In genomic region chr17:81927653-81928496, GRCh38 we compare ENCODE assay signal across 8 cellular contexts. TPM values are rescaled to one million over a fixed set of nuclear protein-coding genes. Genes with fewer than 3 reads are reported as not detected.
DNase-seq lines count a peak whose midpoint lies in the region; ATAC-seq and TF ChIP-seq lines count a peak whose summit lies in the region.

TSS of gene MAFG (minus strand) at chr17:81927735. CDS start at chr17:81923185, 4,550 bp downstream.

- H3K9ac ChIP-seq in BLaER1 treated with 17β-estradiol and CSF1 and Interleukin-3, amounts not matched to agents 10 nM and 100 nM, result peak within 1 kb of the TSS; percentile 89 to 99 (median 96)
- peak within 1 kb of the TSS; percentile 55 to 86 for H3K9ac ChIP-seq in liver (ENCODE audit: low read depth in 1 of 2, low read length in 2 of 2)

- no peak for TF ChIP-seq CTCF in liver (IDR thresholded peaks at IDR 0.05; ENCODE audit: low read depth, low read length, missing input control)

- H3K36me3 ChIP-seq in BLaER1 treated with 17β-estradiol and CSF1 and Interleukin-3, amounts not matched to agents 10 nM and 100 nM, result peaks cover under 1 to 6% (median 1%) of the 10 kb centered on the region in 11 experiments; a peak in 20 of 22 replicates
- no peaks in the 10 kb centered on the region for H3K36me3 ChIP-seq in liver (ENCODE audit: control insufficient read depth in 4 of 4, insufficient read depth in 3 of 4, low read depth in 1 of 4, low read length in 3 of 4)

- H3K4me2 ChIP-seq in BLaER1 treated with 17β-estradiol and CSF1 and Interleukin-3, amounts not matched to agents 10 nM and 100 nM, result peak within 1 kb of the TSS; percentile 98 to 100 (median 100)

- peak within 1 kb of the TSS; percentile 91 to 99 (median 94) for H3K4me3 ChIP-seq in BLaER1 treated with 17β-estradiol and CSF1 and Interleukin-3, amounts not matched to agents 10 nM and 100 nM
- peak within 1 kb of the TSS; percentile 63 to 93 (median 75) for H3K4me3 ChIP-seq in liver (ENCODE audit: low read depth in 1 of 3, low read length in 3 of 3)

- 1% methylated on average over 94 of the region's 94 CpGs for WGBS in liver

- peak; percentile 86 for DNase-seq in NCI-H748 treated with DMSO at 0.1 percent for 48 hours (lab: John Stamatoyannopoulos, UW)
- DNase-seq in activated CD4-positive, alpha-beta T cell treated with anti-CD3 and anti-CD28 coated beads, Interleukin-2, amount 50 U/mL, for 24 hours (ENCODE audit: low read depth in 1 of 2, low spot score in 1 of 2), result peak; percentile 78 to 84
- DNase-seq in dermis blood vessel endothelial cell, result peak; percentile 97
- peak; percentile 88 for DNase-seq in stimulated activated CD4-positive, alpha-beta T cell treated with anti-CD3 and anti-CD28 coated beads, Interleukin-4, amount 100 ng/mL, for 24 hours

- H3K4me1 ChIP-seq in BLaER1 treated with 17β-estradiol and CSF1 and Interleukin-3, amounts not matched to agents 10 nM and 100 nM, result peaks cover 53 to 84% (median 77%) of the 10 kb centered on the region in 10 experiments
- H3K4me1 ChIP-seq in liver (ENCODE audit: control insufficient read depth in 4 of 4, insufficient read depth in 4 of 4, low read length in 3 of 4), result peaks cover 24 to 63% (median 39%) of the 10 kb centered on the region in 4 donors

- peaks cover 15 to 24% (median 19%) of the 10 kb centered on the region in 11 experiments for H3K27me3 ChIP-seq in BLaER1 treated with 17β-estradiol and CSF1 and Interleukin-3, amounts not matched to agents 10 nM and 100 nM
- no peaks in the 10 kb centered on the region for H3K27me3 ChIP-seq in liver (ENCODE audit: control insufficient read depth in 4 of 4, insufficient read depth in 4 of 4, low read length in 3 of 4)

- no peaks in the 10 kb centered on the region for H3K9me3 ChIP-seq in BLaER1 treated with 17β-estradiol and CSF1 and Interleukin-3, amounts not matched to agents 10 nM and 100 nM (replicated peaks in 1 of 11)
- no peaks in the 10 kb centered on the region for H3K9me3 ChIP-seq in liver (ENCODE audit: control insufficient read depth in 4 of 4, low read length in 3 of 4)

- peaks cover 10 to 72% (median 34%) of the 10 kb centered on the region in 11 experiments; a peak in 18 of 22 replicates for H4K20me1 ChIP-seq in BLaER1 treated with 17β-estradiol and CSF1 and Interleukin-3, amounts not matched to agents 10 nM and 100 nM

- ATAC-seq in GM19328 (IDR thresholded peaks at IDR 0.05; ENCODE audit: unreplicated experiment) (peak; percentile 53), HG03565 (IDR thresholded peaks at IDR 0.05; ENCODE audit: unreplicated experiment) (peak; percentile 55)

- H3K27ac ChIP-seq in BLaER1 treated with 17β-estradiol and CSF1 and Interleukin-3, amounts not matched to agents 10 nM and 100 nM, result peak within 1 kb of the TSS; percentile 88 to 99 (median 98)
- H3K27ac ChIP-seq in liver (ENCODE audit: low read depth in 1 of 2, low read length in 2 of 2), result peak within 1 kb of the TSS; percentile 91 to 96

- no peak for TF ChIP-seq RAD21 in liver (IDR thresholded peaks at IDR 0.05)

TF ChIP-seq in liver, 16 proteins besides CTCF, POLR2A, EP300 and RAD21:
- TF ChIP-seq SP1 (IDR thresholded peaks at IDR 0.05) (no peak), REST (IDR thresholded peaks at IDR 0.05) (no peak), ZBTB33 (IDR thresholded peaks at IDR 0.05) (no peak), FOXA1 (IDR thresholded peaks at IDR 0.05) (no peak), YY1 (IDR thresholded peaks at IDR 0.05) (no peak), MAX (IDR thresholded peaks at IDR 0.05) (no peak), TAF1 (conservative IDR thresholded peaks at IDR 0.05) (no peak), GABPA (IDR thresholded peaks at IDR 0.05 in 1 of 2, conservative IDR thresholded peaks at IDR 0.05 in 1 of 2) (no peak), HNF4A (conservative IDR thresholded peaks at IDR 0.05) (no peak), FOXA2 (IDR thresholded peaks at IDR 0.05) (no peak), RXRA (IDR thresholded peaks at IDR 0.05) (no peak)

RNA-seq across cellular contexts. Expression of gene MAFG, which starts in this region (rescaled TPM):
- total RNA-seq in dermis blood vessel endothelial cell, result 19.7 and 22.4 TPM in 2 replicates
- total RNA-seq in liver, result 10 to 100 TPM; 11.7 to 17.0 TPM
- 1 to 10 TPM; 3.0 to 6.1 TPM for polyA plus RNA-seq in liver

Comparison
In these comparisons a context has a peak if more than half of its experiments do, and no peak if none do; other contexts are left out.
1. Peak in every context shown above with its lines: DNase-seq, ATAC-seq, H3K4me3 ChIP-seq and H3K27ac ChIP-seq.